Comparison of ENCODE assay signal across 1 cellular context in the genomic region with DNA sequence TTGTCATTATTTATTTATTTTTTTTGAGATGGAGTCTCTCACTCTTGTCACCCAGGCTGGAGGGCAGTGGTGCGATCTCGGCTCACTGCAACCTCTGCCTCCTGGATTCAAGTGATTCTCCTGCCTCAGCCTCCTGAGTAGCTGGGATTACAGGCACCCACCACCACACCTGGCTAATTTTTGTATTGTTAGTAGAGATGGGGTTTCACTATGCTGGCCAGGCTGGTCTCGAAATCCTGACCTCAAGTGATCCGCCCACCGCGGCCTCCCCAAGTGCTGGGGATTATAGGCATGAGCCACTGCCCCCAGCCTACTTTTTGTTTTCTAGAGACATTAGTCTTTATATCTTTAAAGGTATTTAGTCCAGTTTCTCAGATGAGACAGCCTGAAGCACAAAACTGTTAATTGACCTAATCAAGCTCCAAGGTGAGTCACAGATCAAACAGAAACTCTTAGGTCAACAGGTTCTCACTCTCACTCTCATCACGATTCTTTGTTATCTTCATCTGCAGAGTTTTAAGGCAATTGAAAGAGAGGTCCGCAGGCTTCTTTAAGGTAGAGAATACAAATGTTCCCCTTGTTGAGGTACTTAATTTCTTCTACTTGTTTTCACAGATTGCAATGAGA.
A peak's percentile ranks its signal among the peaks of the same experiment; 100 is the strongest.
TF ChIP-seq lines count a peak whose summit lies in the region.

No MANE protein-coding gene starts in this region.

TF ChIP-seq in HEK293, 187 proteins besides CTCF, POLR2A, EP300 and RAD21:
- TF ChIP-seq SCRT2 (tag by site-specific recombination; IDR thresholded peaks at IDR 0.05): peak; percentile 54; the same call in 1 of the 2 replicates
